ENCODE assay signal across 9 cellular contexts in the genomic region with DNA sequence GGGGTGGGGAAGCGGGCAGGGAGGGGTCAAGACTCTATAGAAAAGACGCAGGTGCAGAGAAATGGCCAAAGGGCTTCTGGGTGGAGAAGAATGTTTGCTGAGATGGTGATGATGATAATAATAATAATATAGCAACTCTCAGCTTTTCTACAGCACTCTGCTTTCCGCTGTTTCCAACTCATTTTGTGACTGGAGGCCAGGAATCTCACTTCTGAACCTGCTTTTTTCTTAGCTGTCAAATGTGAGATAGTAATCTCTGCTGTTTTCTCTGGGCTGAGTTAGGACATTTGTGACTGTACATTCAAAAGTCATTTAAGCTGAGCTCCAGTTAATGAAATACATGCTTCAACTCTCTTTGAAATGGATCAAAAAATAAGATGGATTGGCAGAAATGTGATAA. TPM values are rescaled to one million over a fixed set of nuclear protein-coding genes. Genes with fewer than 3 reads are reported as not detected.
DNase-seq lines count a peak whose midpoint lies in the region; ATAC-seq and TF ChIP-seq lines count a peak whose summit lies in the region.
"Had no signal": no experiment of that assay in that cellular context is flagged by ENCODE, and none has a peak within 500 bp of the region (broad histone marks: within the 10 kb centered on the region; RNA-seq: fewer than 3 reads in every experiment).

No MANE protein-coding gene starts in this region.

- intact Hi-C loops in left cardiac atrium (cut with DNase I) (loop anchor here (2.0 to 5.0 kb wide), 2 partner anchors 42 to 44 kb away; no protein-coding TSS in a partner anchor), psoas muscle (cut with DNase I) (loop anchor here in 1 of 2 donors (5.0 kb wide), 1 partner anchor 43 kb away; no protein-coding TSS in a partner anchor)

- H3K4me1 ChIP-seq in right atrium auricular region (peaks cover 0 to 93% of the 10 kb centered on the region in 2 donors), psoas muscle (peaks cover 44% of the 10 kb centered on the region)

- WGBS in psoas muscle, 3 donors = 36 to 48% (median 41%) methylated on average over 3 of the region's 3 CpGs

- ATAC-seq in left cardiac atrium (no peak), psoas muscle (no peak), HG02884 (IDR thresholded peaks at IDR 0.05; ENCODE audit: unreplicated experiment) (no peak)

- H3K27ac ChIP-seq in right atrium auricular region (peak overlapping the region; percentile 96 to 99), layer of hippocampus (ENCODE audit: low read depth, low read length) (peak overlapping the region; percentile 84), psoas muscle (peak overlapping the region; percentile 87)

- no peak for TF ChIP-seq CTCF in right atrium auricular region (IDR thresholded peaks at IDR 0.05)
- TF ChIP-seq CTCF in psoas muscle (IDR thresholded peaks at IDR 0.05) = no peak

- H3K4me3 ChIP-seq in right atrium auricular region (peak overlapping the region; percentile 82 to 84), psoas muscle (peak overlapping the region; percentile 75)

- H3K36me3 ChIP-seq in right atrium auricular region (no peaks in the 10 kb centered on the region), psoas muscle (ENCODE audit: insufficient read depth in 1 of 2, low read depth in 1 of 2) (no peaks in the 10 kb centered on the region)

- DNase-seq in right atrium auricular region (ENCODE audit: low spot score) (no peak), left cardiac atrium (no peak), psoas muscle (no peak), OCI-M2 (lab: John Stamatoyannopoulos, UW; ENCODE audit: unreplicated experiment) (no peak)
- no peak for DNase-seq in central memory CD4-positive, alpha-beta T cell
- no peak for DNase-seq in stimulated activated CD8-positive, alpha-beta memory T cell treated with anti-CD3 and anti-CD28 coated beads, Interleukin-4, amount 100 ng/mL, for 48 hours
- DNase-seq: SHP77 treated with DMSO at 0.1 percent for 48 hours had no signal

- H3K9me3 ChIP-seq in right atrium auricular region (no peaks in the 10 kb centered on the region), psoas muscle (no peaks in the 10 kb centered on the region)

- no peaks in the 10 kb centered on the region for H3K27me3 ChIP-seq in right atrium auricular region
- no peaks in the 10 kb centered on the region for H3K27me3 ChIP-seq in layer of hippocampus (ENCODE audit: control insufficient read depth, insufficient read depth, low read length)
- no peaks in the 10 kb centered on the region for H3K27me3 ChIP-seq in psoas muscle (ENCODE audit: insufficient read depth in 3 of 3, low read length in 2 of 3)

RNA-seq across cellular contexts. Expression of a gene that starts 58.4 kb away (rescaled TPM):
- total RNA-seq in right atrium auricular region (100 to 1,000 TPM; 393 to 720 TPM), left cardiac atrium (100 to 1,000 TPM; 436 to 508 TPM), psoas muscle (100 to 1,000 TPM; 231 to 742 (median 415) TPM)
- 100 to 1,000 TPM in 2 of 3 donors, 10 to 100 TPM in 1; 73.4 to 276 (median 155) TPM for polyA plus RNA-seq in psoas muscle
